Comparison of ENCODE assay signal across 8 cellular contexts in genomic region chr1:154974808-154975408, GRCh38. TPM values are rescaled to one million over a fixed set of nuclear protein-coding genes. Genes with fewer than 3 reads are reported as not detected.
DNase-seq lines count a peak whose midpoint lies in the region; ATAC-seq and TF ChIP-seq lines count a peak whose summit lies in the region.

No MANE protein-coding gene starts in this region.

- H3K79me2 ChIP-seq in hepatocyte, result peaks cover 45% of the 10 kb centered on the region

- peak; percentile 100 for DNase-seq in NCI-H1694 treated with DMSO at 0.1 percent for 48 hours (lab: John Stamatoyannopoulos, UW)
- peak; percentile 89 to 96 (median 91) for DNase-seq in T-helper 1 cell
- DNase-seq in ascending aorta (ENCODE audit: low spot score in 2 of 2), result peak; percentile 83 to 97
- peak; percentile 98 for DNase-seq in hepatocyte (ENCODE audit: low spot score)
- peak; percentile 92 for DNase-seq in renal cortical epithelial cell (ENCODE audit: low read depth)
- no peak for DNase-seq in cortex of kidney (lab: John Stamatoyannopoulos, UW)

- peak; percentile 46 for TF ChIP-seq POLR2A in GM18505 (IDR thresholded peaks at IDR 0.05; ENCODE audit: borderline replicate concordance, extremely low read depth, insufficient read depth, insufficient read length)

- H3K36me3 ChIP-seq in ascending aorta (peaks cover 5% of the 10 kb centered on the region in 2 donors), hepatocyte (replicated peaks; ENCODE audit: insufficient read depth, low read depth) (no peaks in the 10 kb centered on the region)

- no peaks in the 10 kb centered on the region for H3K9me2 ChIP-seq in hepatocyte (replicated peaks; ENCODE audit: insufficient read depth)

- ATAC-seq in GM18505 (IDR thresholded peaks at IDR 0.05; ENCODE audit: unreplicated experiment), result peak; percentile 48
- peak; percentile 52 for ATAC-seq in HG02943 (IDR thresholded peaks at IDR 0.05; ENCODE audit: low read depth, unreplicated experiment)

- H3K9me3 ChIP-seq in ascending aorta, result no peaks in the 10 kb centered on the region
- H3K9me3 ChIP-seq in hepatocyte (ENCODE audit: low read depth), result no peaks in the 10 kb centered on the region

- TF ChIP-seq CTCF in ascending aorta (IDR thresholded peaks at IDR 0.05) (no peak), hepatocyte (IDR thresholded peaks at IDR 0.05; ENCODE audit: poor library complexity) (no peak)

- 2% methylated on average over 30 of the region's 30 CpGs for whole genome bisulfite sequencing in hepatocyte (ENCODE audit: low lambda C conversion rate, missing lambda C conversion rate)

- H3K27ac ChIP-seq in ascending aorta (peak overlapping the region; percentile 95 to 99), hepatocyte (peak overlapping the region; percentile 92)

- H3K4me1 ChIP-seq in ascending aorta, result peaks cover 21 to 28% of the 10 kb centered on the region in 2 donors
- peaks cover 29% of the 10 kb centered on the region for H3K4me1 ChIP-seq in hepatocyte (ENCODE audit: insufficient read depth)

- intact Hi-C loops in ascending aorta (cut with DNase I), result loop anchor here (1.0 to 2.0 kb wide), 4 partner anchors 8 to 76 kb away; partner anchors contain the start of genes ADAM15, FLAD1 and ZBTB7B

- peak overlapping the region; percentile 61 to 82 for H3K4me3 ChIP-seq in ascending aorta
- peak overlapping the region; percentile 44 for H3K4me3 ChIP-seq in hepatocyte

- peak overlapping the region; percentile 87 for H3K4me2 ChIP-seq in hepatocyte

- H3K27me3 ChIP-seq in ascending aorta, result no peaks in the 10 kb centered on the region
- H3K27me3 ChIP-seq in hepatocyte, result no peaks in the 10 kb centered on the region

- H4K20me1 ChIP-seq in hepatocyte (ENCODE audit: insufficient read depth, poor library complexity, severe bottlenecking), result no peaks in the 10 kb centered on the region

- peak overlapping the region; percentile 7 for H2AFZ ChIP-seq in hepatocyte

RNA-seq across cellular contexts. Expression of gene CKS1B, which starts 0.4 kb away (rescaled TPM):
- total RNA-seq in ascending aorta (40.4 TPM), hepatocyte (40.4 and 41.5 TPM in 2 replicates), renal cortical epithelial cell (23.4 and 106 TPM in 2 replicates)
- 91.3 and 102 TPM in 2 replicates for polyA plus RNA-seq in hepatocyte

RNA-seq across cellular contexts. Expression of gene SHC1, which starts 4.4 kb away (rescaled TPM):
- total RNA-seq in ascending aorta, result 211 TPM
- 81.8 and 95.6 TPM in 2 replicates for total RNA-seq in hepatocyte
- 107 and 120 TPM in 2 replicates for polyA plus RNA-seq in hepatocyte
- total RNA-seq in renal cortical epithelial cell, result 107 and 140 TPM in 2 replicates

RNA-seq across cellular contexts. Expression of gene FLAD1, which starts 8.2 kb away (rescaled TPM):
- total RNA-seq in ascending aorta (31.2 TPM), hepatocyte (25.6 and 27.7 TPM in 2 replicates), renal cortical epithelial cell (21.6 and 32.5 TPM in 2 replicates)
- 42.8 and 45.1 TPM in 2 replicates for polyA plus RNA-seq in hepatocyte

RNA-seq across cellular contexts. Expression of gene PYGO2, which starts 13.3 kb away (rescaled TPM):
- total RNA-seq in ascending aorta (48.7 TPM), hepatocyte (20.2 and 21.8 TPM in 2 replicates), renal cortical epithelial cell (5.4 and 18.4 TPM in 2 replicates)
- polyA plus RNA-seq in hepatocyte, result 22.3 and 28.3 TPM in 2 replicates

RNA-seq across cellular contexts. Expression of gene LENEP, which starts 18.5 kb away (rescaled TPM):
- total RNA-seq in ascending aorta, result not detected
- 0.92 TPM in 1 of 2 replicates, not detected in the other for total RNA-seq in hepatocyte
- polyA plus RNA-seq in hepatocyte, result not detected in 2 replicates
- 0.60 TPM in 1 of 2 replicates, not detected in the other for total RNA-seq in renal cortical epithelial cell
